ENCODE assay signal across 16 cellular contexts in the genomic region with DNA sequence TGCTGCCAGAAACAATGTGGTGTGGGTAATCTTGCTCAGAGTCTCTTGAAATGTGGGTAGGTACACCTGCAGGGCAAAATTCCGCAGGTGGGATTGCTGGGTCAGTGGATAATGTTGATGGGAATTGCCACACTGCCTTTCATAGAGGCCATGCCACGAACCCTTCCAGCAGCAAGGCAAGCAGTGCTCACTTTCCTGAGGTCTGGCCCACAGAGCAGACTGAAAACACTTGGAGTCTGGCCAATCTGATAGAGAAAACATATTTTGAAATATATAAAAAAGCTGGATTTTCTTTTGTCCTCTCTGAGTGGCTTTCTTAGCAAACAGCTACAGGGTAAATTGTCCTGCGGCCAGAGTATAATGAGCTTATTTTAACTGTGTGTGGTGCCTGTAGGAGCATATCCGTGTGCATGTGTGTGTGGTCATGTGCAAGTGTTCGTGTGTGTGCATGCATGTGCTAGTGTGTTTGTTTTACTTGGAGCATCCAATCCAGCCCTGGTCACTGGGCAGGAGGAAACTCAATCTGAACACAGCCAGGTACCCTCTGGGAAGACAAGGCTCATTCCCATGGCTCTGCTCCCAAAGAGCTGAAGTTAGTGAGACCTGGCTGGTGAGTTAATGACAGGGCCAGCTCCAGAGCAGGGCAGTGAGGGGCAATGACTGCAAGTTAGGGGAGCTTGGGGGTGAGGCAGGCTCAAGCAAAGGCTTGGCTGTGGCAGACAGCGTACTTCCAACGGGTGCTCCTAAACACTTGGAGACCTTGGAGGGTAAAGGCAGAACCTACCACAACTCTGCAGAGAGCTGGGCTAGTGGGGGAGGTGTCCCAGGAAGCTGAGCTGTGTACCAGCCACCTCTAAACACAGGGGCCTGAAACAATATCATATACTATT.
A peak's percentile ranks its signal among the peaks of the same experiment; 100 is the strongest.
DNase-seq lines count a peak whose midpoint lies in the region; ATAC-seq, FAIRE-seq and TF ChIP-seq lines count a peak whose summit lies in the region.
"Had no signal": no experiment of that assay in that cellular context is flagged by ENCODE, and none has a peak within 500 bp of the region (broad histone marks: within the 10 kb centered on the region; RNA-seq: fewer than 3 reads in every experiment).

No MANE protein-coding gene starts in this region.

- H3K27ac ChIP-seq in BLaER1, result no peak overlapping the region
- no peak overlapping the region for H3K27ac ChIP-seq in left lung
- no peak overlapping the region for H3K27ac ChIP-seq in GM23338 (ENCODE audit: low read depth)
- H3K27ac ChIP-seq: hepatocyte, SJSA1, tibial nerve had no signal

- no peaks in the 10 kb centered on the region for H3K36me3 Mint-ChIP-seq in brain
- H3K36me3 Mint-ChIP-seq in GM23338 (ENCODE audit: low read depth), result no peaks in the 10 kb centered on the region

- H3K4me1 ChIP-seq in BLaER1, result peaks cover 25% of the 10 kb centered on the region
- H3K4me1 ChIP-seq in left lung, result peaks cover 0 to 9% of the 10 kb centered on the region in 2 donors
- H3K4me1 ChIP-seq in GM23338 (ENCODE audit: insufficient read depth), result no peaks in the 10 kb centered on the region
- H3K4me1 ChIP-seq: SJSA1 had no signal

- no peaks in the 10 kb centered on the region for H3K9me2 ChIP-seq in GM23338 (ENCODE audit: insufficient read depth)

- 0 out of 2 replicates have a peak, but pooled peaks cover 4% of the 10 kb centered on the region for H3K9me3 ChIP-seq in BLaER1
- no peaks in the 10 kb centered on the region for H3K9me3 ChIP-seq in left lung
- H3K9me3 ChIP-seq: SJSA1, tibial nerve had no signal

- H3K27me3 ChIP-seq in BLaER1, result peaks cover 92% of the 10 kb centered on the region
- H3K27me3 ChIP-seq in left lung, result no peaks in the 10 kb centered on the region
- H3K27me3 ChIP-seq in GM23338 (ENCODE audit: insufficient read depth), result no peaks in the 10 kb centered on the region
- H3K27me3 ChIP-seq: hepatocyte, tibial nerve had no signal

- H3K4me3 Mint-ChIP-seq in brain, result no peak overlapping the region
- no peak overlapping the region for H3K4me3 Mint-ChIP-seq in GM23338

- ATAC-seq in left lung, result peak; percentile 8
- ATAC-seq in HG03039 (IDR thresholded peaks at IDR 0.05; ENCODE audit: unreplicated experiment), result no peak
- ATAC-seq in GM19324 (IDR thresholded peaks at IDR 0.05; ENCODE audit: low FRiP score, unreplicated experiment), result no peak
- no peak for ATAC-seq in GM23338

- H3K27me3 Mint-ChIP-seq in brain (peaks cover 11% of the 10 kb centered on the region), GM23338 (ENCODE audit: insufficient read depth, low read depth, poor library complexity) (peaks cover 4% of the 10 kb centered on the region)

- H3K27ac Mint-ChIP-seq in brain (peak overlapping the region in 3 of 5 experiments; percentile 59 to 78 (median 70)), GM23338 (no peak overlapping the region)

- H3K9me3 Mint-ChIP-seq in brain, result peaks cover 0 to 9% (median 0%) of the 10 kb centered on the region in 5 experiments
- peaks cover 10% of the 10 kb centered on the region; the same call in 2 of the 3 replicates for H3K9me3 Mint-ChIP-seq in GM23338

- H3K79me2 ChIP-seq in GM23338 (replicated peaks; ENCODE audit: insufficient read depth), result no peaks in the 10 kb centered on the region
- H3K79me2 ChIP-seq: hepatocyte had no signal

- TF ChIP-seq CTCF in brain (conservative IDR thresholded peaks at IDR 0.05) (no peak), left lung (IDR thresholded peaks at IDR 0.05) (no peak), GM23338 (conservative IDR thresholded peaks at IDR 0.05; ENCODE audit: low read depth in 2 of 2) (no peak)

- FAIRE-seq in HTR-8/SVneo (lab: Jason Lieb, UNC), result peak; percentile 78
- FAIRE-seq: K562 had no signal

- no peak overlapping the region for H2AFZ ChIP-seq in GM23338
- H2AFZ ChIP-seq: hepatocyte had no signal

- intact Hi-C loops in left lung (cut with DNase I), result no loop called here

- H3F3A ChIP-seq in GM23338 (replicated peaks; ENCODE audit: low read depth), result no peaks in the 10 kb centered on the region

- H4K20me1 ChIP-seq in BLaER1, result peaks cover 97% of the 10 kb centered on the region
- no peaks in the 10 kb centered on the region for H4K20me1 ChIP-seq in GM23338 (replicated peaks; ENCODE audit: insufficient read depth)

- H3K4me1 Mint-ChIP-seq in brain (peaks cover 44% of the 10 kb centered on the region), GM23338 (no peaks in the 10 kb centered on the region; the same call in 2 of the 3 replicates)

- H3K9ac ChIP-seq in BLaER1, result no peak overlapping the region

- H3K4me3 ChIP-seq in BLaER1 (no peak overlapping the region), left lung (no peak overlapping the region), GM23338 (no peak overlapping the region)
- H3K4me3 ChIP-seq: hepatocyte, K562, SJSA1, tibial nerve had no signal

- peak overlapping the region; percentile 36 for H3K4me2 ChIP-seq in BLaER1
- no peak overlapping the region for H3K4me2 ChIP-seq in GM23338
- H3K4me2 ChIP-seq: hepatocyte had no signal

- no peaks in the 10 kb centered on the region for H3K36me3 ChIP-seq in BLaER1
- no peaks in the 10 kb centered on the region for H3K36me3 ChIP-seq in left lung
- H3K36me3 ChIP-seq in GM23338 (ENCODE audit: insufficient read depth), result no peaks in the 10 kb centered on the region
- H3K36me3 ChIP-seq: SJSA1, tibial nerve had no signal

- DNase-seq in HTR-8/SVneo (ENCODE audit: insufficient read length, low spot score) (no peak), left lung (no peak), inferior parietal cortex (ENCODE audit: extremely low spot score) (no peak), GM23338 (ENCODE audit: low spot score) (no peak)
- DNase-seq: activated CD4-positive, alpha-beta T cell treated with anti-CD3 and anti-CD28 coated beads for 1 hour; activated gamma-delta T cell; cortex of kidney; retina had no signal

TF ChIP-seq in GM23338, 12 proteins besides CTCF, POLR2A, EP300 and RAD21 (continues in another document):
- TF ChIP-seq ZNF331 (CRISPR knock-in tag; IDR thresholded peaks at IDR 0.05; ENCODE audit: low read depth) (no peak), JUNB (IDR thresholded peaks at IDR 0.05; ENCODE audit: unreplicated experiment) (no peak), EZH2phosphoT487 (IDR thresholded peaks at IDR 0.05; ENCODE audit: unreplicated experiment) (no peak), POLR2AphosphoS5 (IDR thresholded peaks at IDR 0.05; ENCODE audit: low read depth) (no peak), STAT1 (IDR thresholded peaks at IDR 0.05; ENCODE audit: unreplicated experiment) (no peak), CREB1 (CRISPR knock-in tag; IDR thresholded peaks at IDR 0.05; ENCODE audit: low read depth) (no peak)
- TF ChIP-seq, protein P1, sequence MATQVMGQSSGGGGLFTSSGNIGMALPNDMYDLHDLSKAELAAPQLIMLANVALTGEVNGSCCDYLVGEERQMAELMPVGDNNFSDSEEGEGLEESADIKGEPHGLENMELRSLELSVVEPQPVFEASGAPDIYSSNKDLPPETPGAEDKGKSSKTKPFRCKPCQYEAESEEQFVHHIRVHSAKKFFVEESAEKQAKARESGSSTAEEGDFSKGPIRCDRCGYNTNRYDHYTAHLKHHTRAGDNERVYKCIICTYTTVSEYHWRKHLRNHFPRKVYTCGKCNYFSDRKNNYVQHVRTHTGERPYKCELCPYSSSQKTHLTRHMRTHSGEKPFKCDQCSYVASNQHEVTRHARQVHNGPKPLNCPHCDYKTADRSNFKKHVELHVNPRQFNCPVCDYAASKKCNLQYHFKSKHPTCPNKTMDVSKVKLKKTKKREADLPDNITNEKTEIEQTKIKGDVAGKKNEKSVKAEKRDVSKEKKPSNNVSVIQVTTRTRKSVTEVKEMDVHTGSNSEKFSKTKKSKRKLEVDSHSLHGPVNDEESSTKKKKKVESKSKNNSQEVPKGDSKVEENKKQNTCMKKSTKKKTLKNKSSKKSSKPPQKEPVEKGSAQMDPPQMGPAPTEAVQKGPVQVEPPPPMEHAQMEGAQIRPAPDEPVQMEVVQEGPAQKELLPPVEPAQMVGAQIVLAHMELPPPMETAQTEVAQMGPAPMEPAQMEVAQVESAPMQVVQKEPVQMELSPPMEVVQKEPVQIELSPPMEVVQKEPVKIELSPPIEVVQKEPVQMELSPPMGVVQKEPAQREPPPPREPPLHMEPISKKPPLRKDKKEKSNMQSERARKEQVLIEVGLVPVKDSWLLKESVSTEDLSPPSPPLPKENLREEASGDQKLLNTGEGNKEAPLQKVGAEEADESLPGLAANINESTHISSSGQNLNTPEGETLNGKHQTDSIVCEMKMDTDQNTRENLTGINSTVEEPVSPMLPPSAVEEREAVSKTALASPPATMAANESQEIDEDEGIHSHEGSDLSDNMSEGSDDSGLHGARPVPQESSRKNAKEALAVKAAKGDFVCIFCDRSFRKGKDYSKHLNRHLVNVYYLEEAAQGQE (IDR thresholded peaks at IDR 0.05; ENCODE audit: unreplicated experiment), result no peak
- TF ChIP-seq, protein P2, sequence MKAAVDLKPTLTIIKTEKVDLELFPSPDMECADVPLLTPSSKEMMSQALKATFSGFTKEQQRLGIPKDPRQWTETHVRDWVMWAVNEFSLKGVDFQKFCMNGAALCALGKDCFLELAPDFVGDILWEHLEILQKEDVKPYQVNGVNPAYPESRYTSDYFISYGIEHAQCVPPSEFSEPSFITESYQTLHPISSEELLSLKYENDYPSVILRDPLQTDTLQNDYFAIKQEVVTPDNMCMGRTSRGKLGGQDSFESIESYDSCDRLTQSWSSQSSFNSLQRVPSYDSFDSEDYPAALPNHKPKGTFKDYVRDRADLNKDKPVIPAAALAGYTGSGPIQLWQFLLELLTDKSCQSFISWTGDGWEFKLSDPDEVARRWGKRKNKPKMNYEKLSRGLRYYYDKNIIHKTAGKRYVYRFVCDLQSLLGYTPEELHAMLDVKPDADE (IDR thresholded peaks at IDR 0.05), result no peak
